10 cellular contexts compared by ENCODE assay signal in genomic region chr21:31560479-31560878, GRCh38.
DNase-seq lines count a peak whose midpoint lies in the region; ATAC-seq, FAIRE-seq and TF ChIP-seq lines count a peak whose summit lies in the region.
"Had no signal": no experiment of that assay in that cellular context is flagged by ENCODE, and none has a peak within 500 bp of the region (broad histone marks: within the 10 kb centered on the region; RNA-seq: fewer than 3 reads in every experiment).

No MANE protein-coding gene starts in this region.

- H3K36me3 Mint-ChIP-seq in activated CD4-positive, alpha-beta T cell treated with anti-CD3 and anti-CD28 coated beads for 36 hours (ENCODE audit: low read depth), result peaks cover 2% of the 10 kb centered on the region
- H3K36me3 Mint-ChIP-seq in astrocyte (ENCODE audit: low read depth, unreplicated experiment) (no peaks in the 10 kb centered on the region), neural crest cell (ENCODE audit: low read depth) (no peaks in the 10 kb centered on the region)

- H3K27me3 Mint-ChIP-seq in activated CD4-positive, alpha-beta T cell treated with anti-CD3 and anti-CD28 coated beads for 36 hours, result peaks cover 21% of the 10 kb centered on the region
- H3K27me3 Mint-ChIP-seq in astrocyte (ENCODE audit: low read depth, unreplicated experiment), result no peaks in the 10 kb centered on the region
- no peaks in the 10 kb centered on the region for H3K27me3 Mint-ChIP-seq in neural crest cell (ENCODE audit: low read depth)

- H3K4me3 ChIP-seq in Karpas-422 (ENCODE audit: low read length) (peak overlapping the region; percentile 70), astrocyte (ENCODE audit: insufficient read depth, low read depth, low read length) (no peak overlapping the region)

- no peaks in the 10 kb centered on the region for H3K79me2 ChIP-seq in Karpas-422 (ENCODE audit: low read length)
- no peaks in the 10 kb centered on the region for H3K79me2 ChIP-seq in astrocyte (ENCODE audit: insufficient read depth, low read length)

- FAIRE-seq in astrocyte (lab: Jason Lieb, UNC), result no peak

- H2AFZ ChIP-seq in Karpas-422 (ENCODE audit: low read length), result no peak overlapping the region
- H2AFZ ChIP-seq in astrocyte (ENCODE audit: low read depth, low read length), result no peak overlapping the region

- POLR2A ChIA-PET in activated CD4-positive, alpha-beta T cell treated with anti-CD3 and anti-CD28 coated beads for 36 hours (lab: Charles Lee), result no interaction called here

- H3K4me1 ChIP-seq in Karpas-422 (ENCODE audit: low read length), result peaks cover 18% of the 10 kb centered on the region
- peaks cover 20% of the 10 kb centered on the region for H3K4me1 ChIP-seq in astrocyte (ENCODE audit: insufficient read depth, low read length)

- no peak for TF ChIP-seq CTCF in astrocyte (IDR thresholded peaks at IDR 0.05; ENCODE audit: insufficient read depth, low read depth, low read length)
- TF ChIP-seq CTCF in neural crest cell (conservative IDR thresholded peaks at IDR 0.05), result no peak

- CTCF ChIA-PET in activated CD4-positive, alpha-beta T cell treated with anti-CD3 and anti-CD28 coated beads for 36 hours (lab: Charles Lee), result interaction anchor here (0.6 to 2.2 kb wide), 5 partner anchors 8 to 372 kb away, joined by 3 to 14 read pairs (median 3); no protein-coding TSS in a partner anchor

- peak overlapping the region; percentile 76 for H3K27ac Mint-ChIP-seq in activated CD4-positive, alpha-beta T cell treated with anti-CD3 and anti-CD28 coated beads for 36 hours
- H3K27ac Mint-ChIP-seq in astrocyte (ENCODE audit: unreplicated experiment) (no peak overlapping the region), neural crest cell (ENCODE audit: unreplicated experiment) (no peak overlapping the region)

- H3K27ac ChIP-seq in Karpas-422 (ENCODE audit: low read length), result no peak overlapping the region
- H3K27ac ChIP-seq in astrocyte (ENCODE audit: low read depth, low read length), result no peak overlapping the region

- no peaks in the 10 kb centered on the region for H3K36me3 ChIP-seq in Karpas-422 (ENCODE audit: insufficient read depth, low read length)
- H3K36me3 ChIP-seq in astrocyte (ENCODE audit: insufficient read depth, low read length), result no peaks in the 10 kb centered on the region

- DNase-seq in activated CD4-positive, alpha-beta T cell treated with anti-CD3 and anti-CD28 coated beads for 36 hours, result no peak
- no peak for DNase-seq in activated CD4-positive, alpha-beta T cell treated with anti-CD3 and anti-CD28 coated beads, Interleukin-2, amount 50 U/mL, for 4 hours
- DNase-seq in Karpas-422 (no peak), astrocyte (ENCODE audit: low read depth) (no peak), neural crest cell (ENCODE audit: low read depth, low spot score) (no peak), NCI-H1092 (lab: John Stamatoyannopoulos, UW) (no peak), NCI-H2029 treated with DMSO at 0.1 percent for 48 hours (lab: John Stamatoyannopoulos, UW) (no peak)
- DNase-seq: ACHN, RPMI8226 had no signal

- H3K9ac ChIP-seq in Karpas-422 (ENCODE audit: low read length), result peak overlapping the region; percentile 76
- no peak overlapping the region for H3K9ac ChIP-seq in astrocyte (ENCODE audit: low read length)

- no peaks in the 10 kb centered on the region for H3K9me3 Mint-ChIP-seq in activated CD4-positive, alpha-beta T cell treated with anti-CD3 and anti-CD28 coated beads for 36 hours (ENCODE audit: low read depth)
- no peaks in the 10 kb centered on the region for H3K9me3 Mint-ChIP-seq in astrocyte (ENCODE audit: unreplicated experiment)
- H3K9me3 Mint-ChIP-seq in neural crest cell, result no peaks in the 10 kb centered on the region

- H3K4me3 Mint-ChIP-seq in activated CD4-positive, alpha-beta T cell treated with anti-CD3 and anti-CD28 coated beads for 36 hours, result peak overlapping the region; percentile 80
- H3K4me3 Mint-ChIP-seq in astrocyte (ENCODE audit: unreplicated experiment) (no peak overlapping the region), neural crest cell (peak overlapping the region; percentile 89)

- H4K20me1 ChIP-seq in Karpas-422 (ENCODE audit: insufficient read depth, low read depth, low read length) (no peaks in the 10 kb centered on the region), astrocyte (ENCODE audit: insufficient read depth, low read length) (no peaks in the 10 kb centered on the region)

- H3K27me3 ChIP-seq in Karpas-422 (ENCODE audit: low read length) (no peaks in the 10 kb centered on the region), astrocyte (ENCODE audit: insufficient read depth, low read length) (no peaks in the 10 kb centered on the region)

- no peak for ATAC-seq in activated CD4-positive, alpha-beta T cell treated with anti-CD3 and anti-CD28 coated beads for 36 hours
- ATAC-seq in GM21825 (IDR thresholded peaks at IDR 0.05; ENCODE audit: unreplicated experiment), result no peak

- intact Hi-C loops in activated CD4-positive, alpha-beta T cell treated with anti-CD3 and anti-CD28 coated beads for 36 hours (cut with DNase I, micrococcal nuclease), result no loop called here

- no peaks in the 10 kb centered on the region for H3K9me2 ChIP-seq in Karpas-422 (replicated peaks; ENCODE audit: insufficient read depth, low read length)

- H3K9me3 ChIP-seq in Karpas-422 (ENCODE audit: low read length), result no peaks in the 10 kb centered on the region
- no peaks in the 10 kb centered on the region for H3K9me3 ChIP-seq in astrocyte (ENCODE audit: insufficient read depth, low read depth, low read length)

- peaks cover 23% of the 10 kb centered on the region for H3K4me1 Mint-ChIP-seq in activated CD4-positive, alpha-beta T cell treated with anti-CD3 and anti-CD28 coated beads for 36 hours
- peaks cover 11% of the 10 kb centered on the region for H3K4me1 Mint-ChIP-seq in astrocyte (ENCODE audit: low read depth, unreplicated experiment)
- H3K4me1 Mint-ChIP-seq in neural crest cell, result peaks cover 36% of the 10 kb centered on the region

- peak overlapping the region; percentile 75 for H3K4me2 ChIP-seq in Karpas-422 (ENCODE audit: low read depth, low read length, poor library complexity, severe bottlenecking)
- H3K4me2 ChIP-seq in astrocyte (ENCODE audit: low read length), result peak overlapping the region; percentile 96
